In genomic region chr10:70135046-70135445, GRCh38 we compare ENCODE assay signal across 27 cellular contexts.
"Had no signal": no experiment of that assay in that cellular context is flagged by ENCODE, and none has a peak within 500 bp of the region (broad histone marks: within the 10 kb centered on the region; RNA-seq: fewer than 3 reads in every experiment).

No MANE protein-coding gene starts in this region.

- H3K27me3 ChIP-seq: suprapubic skin, tibial artery, upper lobe of right lung had no signal

- H3K4me3 ChIP-seq: smooth muscle cell, suprapubic skin, tibial artery, upper lobe of right lung had no signal

- H3K27me3 Mint-ChIP-seq: activated CD4-positive, alpha-beta memory T cell treated with anti-CD3 and anti-CD28 coated beads for 36 hours; activated naive CD8-positive, alpha-beta T cell treated with anti-CD3 and anti-CD28 coated beads, Interleukin-2, amount 10 ng/mL, durations not matched to agents 7 days and 5 days had no signal

- H3K9ac ChIP-seq: SK-N-SH had no signal

- H3K9me3 ChIP-seq: SK-N-SH, suprapubic skin, tibial artery, upper lobe of right lung had no signal

- ATAC-seq: activated T-cell treated with anti-CD3 and anti-CD28 coated beads, Interleukin-2, amount 50 U/mL, for 72 hours; left ventricle myocardium superior; natural killer cell; sciatic nerve; stimulated activated naive B cell treated with anti-CD40 and anti-IgM and Interleukin-4, amounts not matched to agents 10 μg/mL and 1 μg/mL and 100 μg/mL, for 72 hours; upper lobe of right lung had no signal

- H3K4me2 ChIP-seq: SK-N-SH, smooth muscle cell had no signal

- H3K36me3 Mint-ChIP-seq: natural killer cell had no signal

- H3K27ac Mint-ChIP-seq: activated CD4-positive, alpha-beta memory T cell treated with anti-CD3 and anti-CD28 coated beads for 36 hours; activated naive CD8-positive, alpha-beta T cell treated with anti-CD3 and anti-CD28 coated beads, Interleukin-2, amount 10 ng/mL, durations not matched to agents 7 days and 5 days; activated T-cell treated with anti-CD3 and anti-CD28 coated beads, Interleukin-2, amount 50 U/mL, for 72 hours; dendritic cell treated with granulocyte-macrophage colony-stimulating factor and Interleukin-4, amounts not matched to agents 40 ng/mL and 50 ng/mL, for 4 days; natural killer cell; progenitor cell of endocrine pancreas; stimulated activated naive B cell treated with anti-CD40 and anti-IgM and Interleukin-4, amounts not matched to agents 10 μg/mL and 1 μg/mL and 100 μg/mL, for 72 hours; T-helper 1 cell treated with Interleukin-12 subunit alpha and Interleukin-12 subunit beta and Interleukin-4 antibody, amounts not matched to agents 30 μg/mL and 1 μg/mL, for 36 hours had no signal

- H3K4me3 Mint-ChIP-seq: activated CD4-positive, alpha-beta memory T cell treated with anti-CD3 and anti-CD28 coated beads for 36 hours; activated naive CD8-positive, alpha-beta T cell treated with anti-CD3 and anti-CD28 coated beads, Interleukin-2, amount 10 ng/mL, durations not matched to agents 7 days and 5 days; activated T-cell treated with anti-CD3 and anti-CD28 coated beads, Interleukin-2, amount 50 U/mL, for 72 hours; dendritic cell treated with granulocyte-macrophage colony-stimulating factor and Interleukin-4, amounts not matched to agents 40 ng/mL and 50 ng/mL, for 4 days; natural killer cell; stimulated activated naive B cell treated with anti-CD40 and anti-IgM and Interleukin-4, amounts not matched to agents 10 μg/mL and 1 μg/mL and 100 μg/mL, for 72 hours; T-helper 1 cell treated with Interleukin-12 subunit alpha and Interleukin-12 subunit beta and Interleukin-4 antibody, amounts not matched to agents 30 μg/mL and 1 μg/mL, for 36 hours had no signal

- H3K27ac ChIP-seq: epithelial cell of prostate, suprapubic skin, tibial artery, upper lobe of right lung, VCaP had no signal

- H3K9me3 Mint-ChIP-seq: activated CD4-positive, alpha-beta memory T cell treated with anti-CD3 and anti-CD28 coated beads for 36 hours; activated naive CD8-positive, alpha-beta T cell treated with anti-CD3 and anti-CD28 coated beads, Interleukin-2, amount 10 ng/mL, durations not matched to agents 7 days and 5 days; activated T-cell treated with anti-CD3 and anti-CD28 coated beads, Interleukin-2, amount 50 U/mL, for 72 hours; dendritic cell treated with granulocyte-macrophage colony-stimulating factor and Interleukin-4, amounts not matched to agents 40 ng/mL and 50 ng/mL, for 4 days; natural killer cell; stimulated activated naive B cell treated with anti-CD40 and anti-IgM and Interleukin-4, amounts not matched to agents 10 μg/mL and 1 μg/mL and 100 μg/mL, for 72 hours; T-helper 1 cell treated with Interleukin-12 subunit alpha and Interleukin-12 subunit beta and Interleukin-4 antibody, amounts not matched to agents 30 μg/mL and 1 μg/mL, for 36 hours had no signal

- DNase-seq: activated CD4-positive, alpha-beta memory T cell treated with anti-CD3 and anti-CD28 coated beads for 36 hours; activated CD4-positive, alpha-beta T cell treated with anti-CD3 and anti-CD28 coated beads for 48 hours; activated naive CD4-positive, alpha-beta T cell treated with Interleukin-2 at 50 U/mL for 16 hours; activated naive CD8-positive, alpha-beta T cell treated with anti-CD3 and anti-CD28 coated beads, Interleukin-2, amount 10 ng/mL, durations not matched to agents 7 days and 5 days; activated T-cell treated with anti-CD3 and anti-CD28 coated beads for 4 hours; activated T-cell treated with anti-CD3 and anti-CD28 coated beads, Interleukin-2, amount 50 U/mL, for 72 hours; amniotic stem cell; glutamatergic neuron; left ventricle myocardium superior; natural killer cell; retina; SK-N-SH; stimulated activated CD4-positive, alpha-beta T cell treated with anti-CD3 and anti-CD28 coated beads, Interleukin-15, amount 100 ng/mL, for 24 hours; stimulated activated CD4-positive, alpha-beta T cell treated with anti-CD3 and anti-CD28 coated beads, Interleukin-2, amount 100 ng/mL, for 24 hours; stimulated activated naive B cell treated with anti-CD40 and anti-IgM and Interleukin-4, amounts not matched to agents 10 μg/mL and 1 μg/mL and 100 μg/mL, for 72 hours; SW 1271; T-helper 9 cell; upper lobe of right lung had no signal
